Comparison of ENCODE assay signal across 8 cellular contexts in genomic region chr17:78717431-78717980, GRCh38.
DNase-seq lines count a peak whose midpoint lies in the region; ATAC-seq and TF ChIP-seq lines count a peak whose summit lies in the region.

No MANE protein-coding gene starts in this region.

- H3K9ac ChIP-seq in Loucy (ENCODE audit: low read depth, low read length, poor library complexity, severe bottlenecking), result peak overlapping the region; percentile 59

- no peaks in the 10 kb centered on the region for H3K27me3 ChIP-seq in Loucy (ENCODE audit: insufficient read depth, low read length, poor library complexity, severe bottlenecking)

- TF ChIP-seq CTCF in Loucy (conservative IDR thresholded peaks at IDR 0.05; ENCODE audit: low read length), result no peak
- TF ChIP-seq CTCF in endothelial cell (IDR thresholded peaks at IDR 0.05; ENCODE audit: unreplicated experiment), result no peak
- no peak for TF ChIP-seq CTCF in GM20000 (IDR thresholded peaks at IDR 0.05; ENCODE audit: extremely low read depth, missing control alignments)

- peaks cover 85% of the 10 kb centered on the region for H3K4me1 Mint-ChIP-seq in activated naive CD8-positive, alpha-beta T cell treated with anti-CD3 and anti-CD28 coated beads for 36 hours
- peaks cover 53% of the 10 kb centered on the region for H3K4me1 Mint-ChIP-seq in endothelial cell (ENCODE audit: unreplicated experiment)

- intact Hi-C loops in left ventricle myocardium superior (cut with micrococcal nuclease) (no loop called here), sciatic nerve (cut with DNase I) (no loop called here)

- H3K4me2 ChIP-seq in Loucy (ENCODE audit: low read depth, low read length, poor library complexity, severe bottlenecking), result peak overlapping the region; percentile 78

- H2AFZ ChIP-seq in Loucy (ENCODE audit: low read length), result no peak overlapping the region

- H3F3A ChIP-seq in Loucy (ENCODE audit: low read depth), result no peaks in the 10 kb centered on the region

- H3K4me3 Mint-ChIP-seq in activated naive CD8-positive, alpha-beta T cell treated with anti-CD3 and anti-CD28 coated beads for 36 hours, result peak overlapping the region; percentile 62
- H3K4me3 Mint-ChIP-seq in endothelial cell (ENCODE audit: unreplicated experiment), result no peak overlapping the region

- H4K20me1 ChIP-seq in Loucy (ENCODE audit: insufficient read depth, low read length, poor library complexity, severe bottlenecking), result peaks cover 27% of the 10 kb centered on the region

- H3K36me3 ChIP-seq in Loucy (ENCODE audit: insufficient read depth, low read length), result no peaks in the 10 kb centered on the region

- peak; percentile 76 for ATAC-seq in left ventricle myocardium superior
- peak; percentile 88 for ATAC-seq in sciatic nerve

- no peaks in the 10 kb centered on the region for H3K27me3 Mint-ChIP-seq in activated naive CD8-positive, alpha-beta T cell treated with anti-CD3 and anti-CD28 coated beads for 36 hours
- H3K27me3 Mint-ChIP-seq in endothelial cell (ENCODE audit: unreplicated experiment), result peaks cover 4% of the 10 kb centered on the region

- peaks cover 100% of the 10 kb centered on the region for H3K79me2 ChIP-seq in Loucy (ENCODE audit: insufficient read depth, low read length)

- H3K9me3 Mint-ChIP-seq in activated naive CD8-positive, alpha-beta T cell treated with anti-CD3 and anti-CD28 coated beads for 36 hours, result no peaks in the 10 kb centered on the region
- H3K9me3 Mint-ChIP-seq in endothelial cell (ENCODE audit: unreplicated experiment), result no peaks in the 10 kb centered on the region

- DNase-seq in COLO829 (ENCODE audit: low spot score) (peak; percentile 84), left ventricle myocardium superior (peak; percentile 37), sciatic nerve (ENCODE audit: low spot score) (no peak), cortex of kidney (lab: John Stamatoyannopoulos, UW) (no peak), endothelial cell (ENCODE audit: low spot score) (no peak), GM20000 (ENCODE audit: low spot score) (no peak)
- DNase-seq in activated naive CD8-positive, alpha-beta T cell treated with anti-CD3 and anti-CD28 coated beads for 36 hours, result no peak

- H3K9me2 ChIP-seq in Loucy (replicated peaks; ENCODE audit: low read depth, low read length), result no peaks in the 10 kb centered on the region

- no peaks in the 10 kb centered on the region for H3K9me3 ChIP-seq in Loucy (ENCODE audit: insufficient read depth, low read depth, low read length)

- H3K4me1 ChIP-seq in Loucy (ENCODE audit: insufficient read depth, low read length, poor library complexity, severe bottlenecking), result peaks cover 64% of the 10 kb centered on the region

- peaks cover 11% of the 10 kb centered on the region for H3K36me3 Mint-ChIP-seq in activated naive CD8-positive, alpha-beta T cell treated with anti-CD3 and anti-CD28 coated beads for 36 hours
- H3K36me3 Mint-ChIP-seq in endothelial cell (ENCODE audit: low read depth, unreplicated experiment), result no peaks in the 10 kb centered on the region

- H3K4me3 ChIP-seq in Loucy (ENCODE audit: low read length, poor library complexity, severe bottlenecking), result peak overlapping the region; percentile 32

- peak overlapping the region; percentile 76 for H3K27ac Mint-ChIP-seq in activated naive CD8-positive, alpha-beta T cell treated with anti-CD3 and anti-CD28 coated beads for 36 hours
- no peak overlapping the region for H3K27ac Mint-ChIP-seq in endothelial cell (ENCODE audit: unreplicated experiment)

Comparison
In these comparisons a context has a peak if more than half of its experiments do, and no peak if none do; other contexts are left out.
1. DNase-seq: peak in COLO829 (single experiment) and left ventricle myocardium superior (single experiment); none in activated naive CD8-positive, alpha-beta T cell treated with anti-CD3 and anti-CD28 coated beads for 36 hours (single experiment), sciatic nerve (single experiment), cortex of kidney (single experiment), endothelial cell (single experiment) and GM20000 (single experiment).